Comparison of ENCODE assay signal across 8 cellular contexts in genomic region chr15:63188247-63188936, GRCh38. TPM values are rescaled to one million over a fixed set of nuclear protein-coding genes. Genes with fewer than 3 reads are reported as not detected.
A peak's percentile ranks its signal among the peaks of the same experiment; 100 is the strongest.
DNase-seq lines count a peak whose midpoint lies in the region; ATAC-seq lines count a peak whose summit lies in the region.

No MANE protein-coding gene starts in this region.

- no peaks in the 10 kb centered on the region for H3K36me3 ChIP-seq in subcutaneous abdominal adipose tissue (ENCODE audit: control insufficient read depth in 5 of 5, insufficient read depth in 5 of 5, low read length in 5 of 5)

- H3K27ac ChIP-seq in subcutaneous abdominal adipose tissue (ENCODE audit: low read depth, low read length): peak overlapping the region; percentile 22

- H3K4me1 Mint-ChIP-seq in activated CD4-positive, alpha-beta T cell treated with anti-CD3 and anti-CD28 coated beads, Interleukin-2, amount 10 ng/mL, durations not matched to agents 7 days and 5 days: peaks cover 38% of the 10 kb centered on the region
- H3K4me1 Mint-ChIP-seq in immature natural killer cell: peaks cover 46 to 48% of the 10 kb centered on the region in 2 donors

- H3K4me3 Mint-ChIP-seq in activated CD4-positive, alpha-beta T cell treated with anti-CD3 and anti-CD28 coated beads, Interleukin-2, amount 10 ng/mL, durations not matched to agents 7 days and 5 days: peak overlapping the region; percentile 96
- H3K4me3 Mint-ChIP-seq in immature natural killer cell: peak overlapping the region; percentile 96 to 98 (median 97)

- peak overlapping the region; percentile 74 to 93 (median 84) for H3K4me3 ChIP-seq in subcutaneous abdominal adipose tissue (ENCODE audit: low read depth in 1 of 5, low read length in 5 of 5)

- POLR2A ChIA-PET in activated CD4-positive, alpha-beta T cell treated with anti-CD3 and anti-CD28 coated beads, Interleukin-2, amount 10 ng/mL, durations not matched to agents 7 days and 5 days (lab: Charles Lee): no interaction called here

- no peaks in the 10 kb centered on the region for H3K27me3 ChIP-seq in subcutaneous abdominal adipose tissue (ENCODE audit: control insufficient read depth in 5 of 5, insufficient read depth in 4 of 5, low read length in 5 of 5)

- H3K27ac Mint-ChIP-seq in activated CD4-positive, alpha-beta T cell treated with anti-CD3 and anti-CD28 coated beads, Interleukin-2, amount 10 ng/mL, durations not matched to agents 7 days and 5 days: peak overlapping the region; percentile 89
- peak overlapping the region; percentile 89 to 99 (median 97) for H3K27ac Mint-ChIP-seq in immature natural killer cell

- no peaks in the 10 kb centered on the region for H3K9me3 Mint-ChIP-seq in activated CD4-positive, alpha-beta T cell treated with anti-CD3 and anti-CD28 coated beads, Interleukin-2, amount 10 ng/mL, durations not matched to agents 7 days and 5 days
- peaks cover 0 to 1% (median 0%) of the 10 kb centered on the region in 6 donors for H3K9me3 Mint-ChIP-seq in immature natural killer cell

- H3K9me3 ChIP-seq in subcutaneous abdominal adipose tissue (ENCODE audit: control insufficient read depth in 5 of 5, low read length in 5 of 5): no peaks in the 10 kb centered on the region

- H3K4me1 ChIP-seq in subcutaneous abdominal adipose tissue (ENCODE audit: control insufficient read depth in 5 of 5, insufficient read depth in 5 of 5, low read length in 5 of 5): peaks cover 0 to 34% (median 25%) of the 10 kb centered on the region in 5 donors

- ATAC-seq in sciatic nerve: no peak
- no peak for ATAC-seq in HG03025 (IDR thresholded peaks at IDR 0.05; ENCODE audit: low FRiP score, unreplicated experiment)

- intact Hi-C loops in sciatic nerve (cut with DNase I): no loop called here

- peaks cover 20% of the 10 kb centered on the region for H3K36me3 Mint-ChIP-seq in activated CD4-positive, alpha-beta T cell treated with anti-CD3 and anti-CD28 coated beads, Interleukin-2, amount 10 ng/mL, durations not matched to agents 7 days and 5 days (ENCODE audit: low read depth)
- H3K36me3 Mint-ChIP-seq in immature natural killer cell: no peaks in the 10 kb centered on the region

- peaks cover 4% of the 10 kb centered on the region for H3K27me3 Mint-ChIP-seq in activated CD4-positive, alpha-beta T cell treated with anti-CD3 and anti-CD28 coated beads, Interleukin-2, amount 10 ng/mL, durations not matched to agents 7 days and 5 days
- H3K27me3 Mint-ChIP-seq in immature natural killer cell (ENCODE audit: low read depth in 3 of 3): peaks cover 7 to 15% (median 7%) of the 10 kb centered on the region in 3 donors

- DNase-seq in activated CD4-positive, alpha-beta T cell treated with anti-CD3 and anti-CD28 coated beads, Interleukin-2, amount 10 ng/mL, durations not matched to agents 7 days and 5 days: peak; percentile 9
- DNase-seq in activated CD4-positive, alpha-beta T cell treated with anti-CD3 and anti-CD28 coated beads, Interleukin-2, amount 50 U/mL, for 1 hour: no peak
- peak; percentile 58 to 62 for DNase-seq in activated T-cell treated with anti-CD3 and anti-CD28 coated beads, Interleukin-2, amount 50 U/mL, for 48 hours
- DNase-seq in immature natural killer cell (no peak), sciatic nerve (ENCODE audit: low spot score) (no peak), NCI-H2107 treated with DMSO at 0.1 percent for 48 hours (lab: John Stamatoyannopoulos, UW; ENCODE audit: unreplicated experiment) (no peak)

- CTCF ChIA-PET in activated CD4-positive, alpha-beta T cell treated with anti-CD3 and anti-CD28 coated beads, Interleukin-2, amount 10 ng/mL, durations not matched to agents 7 days and 5 days (lab: Charles Lee): interaction anchor here (0.6 to 1.0 kb wide), 2 partner anchors 16 to 203 kb away, joined by 3 read pairs; no protein-coding TSS in a partner anchor

- peak overlapping the region in 4 of 5 donors; percentile 61 to 75 (median 70) for H3K9ac ChIP-seq in subcutaneous abdominal adipose tissue (ENCODE audit: low read length in 5 of 5)

RNA-seq across cellular contexts. Expression of gene RAB8B, which starts 1.0 kb away (rescaled TPM):
- total RNA-seq in activated CD4-positive, alpha-beta T cell treated with anti-CD3 and anti-CD28 coated beads, Interleukin-2, amount 10 ng/mL, durations not matched to agents 7 days and 5 days: 100 to 1,000 TPM; 115 to 150 TPM
- 100 to 1,000 TPM in 1 of 3 donors, 10 to 100 TPM in 2; 64.6 to 123 (median 79.7) TPM for polyA plus RNA-seq in immature natural killer cell
- total RNA-seq in sciatic nerve: 69.4 TPM

RNA-seq across cellular contexts. Expression of gene RPS27L, which starts 31.1 kb away (rescaled TPM):
- 100 to 1,000 TPM; 219 to 226 TPM for total RNA-seq in activated CD4-positive, alpha-beta T cell treated with anti-CD3 and anti-CD28 coated beads, Interleukin-2, amount 10 ng/mL, durations not matched to agents 7 days and 5 days
- 100 to 1,000 TPM; 135 to 198 (median 154) TPM for polyA plus RNA-seq in immature natural killer cell
- total RNA-seq in sciatic nerve: 118 TPM

Comparison
In these comparisons a context has a peak if more than half of its experiments do, and no peak if none do; other contexts are left out.
1. DNase-seq: peak in activated CD4-positive, alpha-beta T cell treated with anti-CD3 and anti-CD28 coated beads, Interleukin-2, amount 10 ng/mL, durations not matched to agents 7 days and 5 days (single experiment) and activated T-cell treated with anti-CD3 and anti-CD28 coated beads, Interleukin-2, amount 50 U/mL, for 48 hours (2 of 2); none in activated CD4-positive, alpha-beta T cell treated with anti-CD3 and anti-CD28 coated beads, Interleukin-2, amount 50 U/mL, for 1 hour (single experiment), immature natural killer cell (0 of 3), sciatic nerve (single experiment) and NCI-H2107 treated with DMSO at 0.1 percent for 48 hours (single experiment).